ENCODE assay signal across 10 cellular contexts in genomic region chr9:133119039-133119438, GRCh38. TPM values are rescaled to one million over a fixed set of nuclear protein-coding genes. Genes with fewer than 3 reads are reported as not detected.
DNase-seq lines count a peak whose midpoint lies in the region; ATAC-seq and TF ChIP-seq lines count a peak whose summit lies in the region.
"Had no signal": no experiment of that assay in that cellular context is flagged by ENCODE, and none has a peak within 500 bp of the region (broad histone marks: within the 10 kb centered on the region; RNA-seq: fewer than 3 reads in every experiment).

No MANE protein-coding gene starts in this region.

- ATAC-seq in memory B cell (ENCODE audit: low read depth) (no peak), GM21360 (IDR thresholded peaks at IDR 0.05; ENCODE audit: unreplicated experiment) (no peak)
- ATAC-seq: A549 had no signal

- H3K27ac ChIP-seq in coronary artery, result peak overlapping the region in 1 of 2 donors; percentile 96
- peak overlapping the region; percentile 97 for H3K27ac ChIP-seq in temporal lobe (ENCODE audit: low read depth, low read length)

- peaks cover 3% of the 10 kb centered on the region for H3K36me3 Mint-ChIP-seq in T-helper 2 cell treated with Interferon-gamma antibody and Interleukin-4, amounts not matched to agents 5 μg/mL and 100 μg/mL, for 36 hours (ENCODE audit: low read depth)
- no peaks in the 10 kb centered on the region for H3K36me3 Mint-ChIP-seq in memory B cell

- H3K4me3 Mint-ChIP-seq in T-helper 2 cell treated with Interferon-gamma antibody and Interleukin-4, amounts not matched to agents 5 μg/mL and 100 μg/mL, for 36 hours, result peak overlapping the region; percentile 71
- H3K4me3 Mint-ChIP-seq in memory B cell, result peak overlapping the region; percentile 18

- H3K27me3 Mint-ChIP-seq in T-helper 2 cell treated with Interferon-gamma antibody and Interleukin-4, amounts not matched to agents 5 μg/mL and 100 μg/mL, for 36 hours (ENCODE audit: low read depth), result no peaks in the 10 kb centered on the region
- H3K27me3 Mint-ChIP-seq in memory B cell, result no peaks in the 10 kb centered on the region

- TF ChIP-seq CTCF in coronary artery (IDR thresholded peaks at IDR 0.05) (no peak), GM20000 (IDR thresholded peaks at IDR 0.05; ENCODE audit: extremely low read depth, missing control alignments) (no peak)

- no peaks in the 10 kb centered on the region for H3K9me3 Mint-ChIP-seq in T-helper 2 cell treated with Interferon-gamma antibody and Interleukin-4, amounts not matched to agents 5 μg/mL and 100 μg/mL, for 36 hours
- H3K9me3 Mint-ChIP-seq in memory B cell, result no peaks in the 10 kb centered on the region

- H3K4me3 ChIP-seq in coronary artery, result peak overlapping the region; percentile 96
- H3K4me3 ChIP-seq: A549 had no signal

- H3K4me1 Mint-ChIP-seq in T-helper 2 cell treated with Interferon-gamma antibody and Interleukin-4, amounts not matched to agents 5 μg/mL and 100 μg/mL, for 36 hours (ENCODE audit: low read depth), result peaks cover 33% of the 10 kb centered on the region
- H3K4me1 Mint-ChIP-seq in memory B cell, result peaks cover 41% of the 10 kb centered on the region

- H3K27ac Mint-ChIP-seq in T-helper 2 cell treated with Interferon-gamma antibody and Interleukin-4, amounts not matched to agents 5 μg/mL and 100 μg/mL, for 36 hours, result peak overlapping the region; percentile 68
- peak overlapping the region; percentile 64 for H3K27ac Mint-ChIP-seq in memory B cell

- no peak for DNase-seq in T-helper 2 cell treated with Interferon-gamma antibody and Interleukin-4, amounts not matched to agents 5 μg/mL and 100 μg/mL, for 36 hours (ENCODE audit: low spot score)
- DNase-seq in T-helper 2 cell (no peak), coronary artery (ENCODE audit: low spot score) (no peak), memory B cell (ENCODE audit: low spot score in 2 of 2) (no peak), NCI-H1417 treated with DMSO at 0.1 percent for 48 hours (lab: John Stamatoyannopoulos, UW) (no peak), GM20000 (ENCODE audit: low spot score) (no peak)
- DNase-seq: SIG-M5 had no signal

RNA-seq across cellular contexts. Expression of gene RALGDS, which starts 2.0 kb away (rescaled TPM):
- 92.0 TPM for total RNA-seq in temporal lobe

RNA-seq across cellular contexts. Expression of gene GBGT1, which starts 44.7 kb away (rescaled TPM):
- 1.5 TPM for total RNA-seq in temporal lobe

RNA-seq across cellular contexts. Expression of gene CEL, which starts 57.3 kb away (rescaled TPM):
- 0.49 TPM for total RNA-seq in temporal lobe
